ENCODE assay signal across 8 cellular contexts in the genomic region with DNA sequence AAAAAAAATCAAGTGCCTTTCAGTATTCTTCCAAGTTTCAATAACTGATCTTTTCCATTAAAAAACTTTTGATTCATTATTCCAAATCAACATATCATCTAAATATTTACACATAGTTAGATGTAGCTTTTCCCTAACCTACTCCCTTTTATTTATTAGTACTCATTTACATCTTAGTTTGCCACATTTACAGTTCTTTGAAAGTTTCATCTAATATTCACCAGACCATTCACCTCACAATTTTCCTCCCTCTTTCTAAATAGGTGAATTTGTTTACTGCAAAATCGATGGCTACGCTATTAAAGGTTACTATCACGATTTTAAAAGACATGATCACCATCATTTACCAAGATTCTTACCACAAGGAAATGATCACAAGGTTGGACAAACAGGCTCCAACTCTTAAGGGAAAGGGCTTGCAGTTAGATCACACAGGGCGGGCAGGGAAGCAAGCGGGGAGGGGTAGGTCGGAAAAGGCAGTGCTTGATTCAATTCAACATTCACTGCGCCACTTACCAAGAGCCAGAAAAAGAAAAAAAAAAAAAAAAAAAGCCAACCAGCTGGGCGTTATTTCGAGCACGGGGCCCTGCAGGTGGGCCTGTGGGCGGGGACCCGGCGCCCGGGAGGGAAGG. TPM values are rescaled to one million over a fixed set of nuclear protein-coding genes. Genes with fewer than 3 reads are reported as not detected.
DNase-seq lines count a peak whose midpoint lies in the region; ATAC-seq and TF ChIP-seq lines count a peak whose summit lies in the region.

No MANE protein-coding gene starts in this region.

- peak overlapping the region; percentile 100 for H3K9ac ChIP-seq in skeletal muscle satellite cell (ENCODE audit: low read depth, low read length)

- H3K27me3 Mint-ChIP-seq in activated CD4-positive, alpha-beta memory T cell treated with anti-CD3 and anti-CD28 coated beads, Interleukin-2, amount 10 ng/mL, durations not matched to agents 7 days and 5 days: no peaks in the 10 kb centered on the region

- CTCF ChIA-PET in activated CD4-positive, alpha-beta memory T cell treated with anti-CD3 and anti-CD28 coated beads, Interleukin-2, amount 10 ng/mL, durations not matched to agents 7 days and 5 days (lab: Charles Lee): interaction anchor here (0.6 to 1.3 kb wide), 5 partner anchors 10 to 689 kb away, joined by 3 read pairs; no protein-coding TSS in a partner anchor

- H3K9me3 ChIP-seq in right atrium auricular region (no peaks in the 10 kb centered on the region), skeletal muscle satellite cell (replicated peaks; ENCODE audit: low read length) (no peaks in the 10 kb centered on the region)

- peak; percentile 89 for DNase-seq in NCI-H748 treated with DMSO at 0.1 percent for 48 hours (lab: John Stamatoyannopoulos, UW)
- DNase-seq in NCI-H748 (lab: John Stamatoyannopoulos, UW; ENCODE audit: unreplicated experiment): no peak
- DNase-seq in activated CD4-positive, alpha-beta memory T cell treated with anti-CD3 and anti-CD28 coated beads, Interleukin-2, amount 10 ng/mL, durations not matched to agents 7 days and 5 days: no peak
- DNase-seq in right atrium auricular region (ENCODE audit: low spot score): no peak

- peak overlapping the region; percentile 81 for H3K4me3 Mint-ChIP-seq in activated CD4-positive, alpha-beta memory T cell treated with anti-CD3 and anti-CD28 coated beads, Interleukin-2, amount 10 ng/mL, durations not matched to agents 7 days and 5 days

- H3K4me1 Mint-ChIP-seq in activated CD4-positive, alpha-beta memory T cell treated with anti-CD3 and anti-CD28 coated beads, Interleukin-2, amount 10 ng/mL, durations not matched to agents 7 days and 5 days: peaks cover 45% of the 10 kb centered on the region

- peak overlapping the region; percentile 84 for H3K4me2 ChIP-seq in skeletal muscle satellite cell (ENCODE audit: low read length)

- H3K4me1 ChIP-seq in right atrium auricular region (peaks cover 0 to 46% of the 10 kb centered on the region in 2 donors), skeletal muscle satellite cell (ENCODE audit: control insufficient read depth, insufficient read depth, low read length) (peaks cover 28% of the 10 kb centered on the region)

- peak overlapping the region; percentile 75 to 97 for H3K4me3 ChIP-seq in right atrium auricular region
- peak overlapping the region; percentile 100 for H3K4me3 ChIP-seq in skeletal muscle satellite cell (ENCODE audit: low read length)

- no peaks in the 10 kb centered on the region for H3K9me3 Mint-ChIP-seq in activated CD4-positive, alpha-beta memory T cell treated with anti-CD3 and anti-CD28 coated beads, Interleukin-2, amount 10 ng/mL, durations not matched to agents 7 days and 5 days

- H3K36me3 Mint-ChIP-seq in activated CD4-positive, alpha-beta memory T cell treated with anti-CD3 and anti-CD28 coated beads, Interleukin-2, amount 10 ng/mL, durations not matched to agents 7 days and 5 days (ENCODE audit: low read depth): peaks cover 49% of the 10 kb centered on the region

- H3K36me3 ChIP-seq in right atrium auricular region: peaks cover 15% of the 10 kb centered on the region
- peaks cover 28% of the 10 kb centered on the region for H3K36me3 ChIP-seq in skeletal muscle satellite cell (ENCODE audit: insufficient read depth, low read length)

- ATAC-seq in HG03571 (IDR thresholded peaks at IDR 0.05; ENCODE audit: unreplicated experiment) (no peak), GM18909 (IDR thresholded peaks at IDR 0.05; ENCODE audit: poor library complexity, unreplicated experiment) (no peak), HG03108 (IDR thresholded peaks at IDR 0.05; ENCODE audit: unreplicated experiment) (no peak)

- no peak for TF ChIP-seq CTCF in right atrium auricular region (IDR thresholded peaks at IDR 0.05)

- no peaks in the 10 kb centered on the region for H3K27me3 ChIP-seq in right atrium auricular region
- no peaks in the 10 kb centered on the region for H3K27me3 ChIP-seq in skeletal muscle satellite cell (ENCODE audit: control insufficient read depth, insufficient read depth, low read length)

- POLR2A ChIA-PET in activated CD4-positive, alpha-beta memory T cell treated with anti-CD3 and anti-CD28 coated beads, Interleukin-2, amount 10 ng/mL, durations not matched to agents 7 days and 5 days (lab: Charles Lee): interaction anchor here (0.5 to 4.6 kb wide), 36 partner anchors 8 to 1813 kb away, joined by 3 to 42 read pairs (median 4); a partner anchor contains a TSS

- H3K27ac ChIP-seq in right atrium auricular region: peak overlapping the region; percentile 97 to 99

- H3K27ac Mint-ChIP-seq in activated CD4-positive, alpha-beta memory T cell treated with anti-CD3 and anti-CD28 coated beads, Interleukin-2, amount 10 ng/mL, durations not matched to agents 7 days and 5 days: peak overlapping the region; percentile 83

RNA-seq across cellular contexts. Expression of a gene that starts 0.6 kb away (rescaled TPM):
- 10 to 100 TPM; 92.2 to 98.0 TPM for total RNA-seq in activated CD4-positive, alpha-beta memory T cell treated with anti-CD3 and anti-CD28 coated beads, Interleukin-2, amount 10 ng/mL, durations not matched to agents 7 days and 5 days
- 10 to 100 TPM; 70.6 to 79.5 TPM for total RNA-seq in right atrium auricular region
- 90.8 and 94.6 TPM in 2 replicates for total RNA-seq in skeletal muscle satellite cell (2012; rRNA removed)
